13 cellular contexts compared by ENCODE assay signal in the genomic region with DNA sequence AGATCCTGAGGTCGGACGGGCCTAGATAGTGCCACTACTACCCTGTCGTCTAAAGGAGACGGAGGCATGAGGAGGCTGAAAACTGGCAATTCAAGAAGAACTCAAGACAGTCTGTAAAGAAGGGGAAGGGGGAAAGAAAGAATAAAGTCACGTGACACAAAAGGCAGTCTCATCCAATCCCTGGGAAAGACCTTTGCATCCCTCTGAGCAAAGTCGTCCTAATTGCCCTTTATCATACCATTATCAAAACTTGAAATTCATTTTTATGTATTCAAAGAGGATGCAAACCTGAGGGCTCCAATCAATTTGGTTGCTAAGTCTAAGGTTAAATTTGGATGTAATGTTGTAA. TPM values are rescaled to one million over a fixed set of nuclear protein-coding genes. Genes with fewer than 3 reads are reported as not detected.
DNase-seq lines count a peak whose midpoint lies in the region; ATAC-seq and TF ChIP-seq lines count a peak whose summit lies in the region.
"Had no signal": no experiment of that assay in that cellular context is flagged by ENCODE, and none has a peak within 500 bp of the region (broad histone marks: within the 10 kb centered on the region; RNA-seq: fewer than 3 reads in every experiment).

No MANE protein-coding gene starts in this region.

- no peaks in the 10 kb centered on the region for H3K9me3 ChIP-seq in OCI-LY7 (ENCODE audit: low read length)
- no peaks in the 10 kb centered on the region for H3K9me3 ChIP-seq in esophagus muscularis mucosa
- H3K9me3 ChIP-seq in gastrocnemius medialis = no peaks in the 10 kb centered on the region
- no peaks in the 10 kb centered on the region for H3K9me3 ChIP-seq in WERI-Rb-1 (ENCODE audit: severe bottlenecking)
- H3K9me3 ChIP-seq: A549, heart left ventricle had no signal

- POLR2A ChIA-PET in activated CD4-positive, alpha-beta memory T cell treated with anti-CD3 and anti-CD28 coated beads, Interleukin-2, amount 10 ng/mL, durations not matched to agents 7 days and 5 days (lab: Charles Lee) = interaction anchor here (4.6 to 7.7 kb wide), 4 partner anchors 13 to 89 kb away, joined by 33 to 299 read pairs (median 130); no protein-coding TSS in a partner anchor
- POLR2A ChIA-PET in activated CD4-positive, alpha-beta memory T cell treated with anti-CD3 and anti-CD28 coated beads for 36 hours (lab: Charles Lee) = interaction anchor here (2.9 to 3.2 kb wide), 2 partner anchors 14 to 31 kb away, joined by 12 to 49 read pairs; no protein-coding TSS in a partner anchor
- POLR2A ChIA-PET in OCI-LY7 (lab: Charles Lee) = interaction anchor here (1.1 kb wide), 1 partner anchor 12 kb away, joined by 3 read pairs; no protein-coding TSS in a partner anchor

- H3K4me3 ChIP-seq in OCI-LY7 (ENCODE audit: low read depth, low read length, poor library complexity, severe bottlenecking) = no peak overlapping the region
- H3K4me3 ChIP-seq in esophagus muscularis mucosa = peak overlapping the region in 1 of 4 donors; percentile 63
- H3K4me3 ChIP-seq in gastrocnemius medialis = peak overlapping the region in 1 of 4 donors; percentile 83
- no peak overlapping the region for H3K4me3 ChIP-seq in WERI-Rb-1 (ENCODE audit: low read depth, low read length)
- H3K4me3 ChIP-seq: A549 had no signal

- no peaks in the 10 kb centered on the region for H3K27me3 Mint-ChIP-seq in activated CD4-positive, alpha-beta memory T cell treated with anti-CD3 and anti-CD28 coated beads, Interleukin-2, amount 10 ng/mL, durations not matched to agents 7 days and 5 days
- H3K27me3 Mint-ChIP-seq in activated CD4-positive, alpha-beta memory T cell treated with anti-CD3 and anti-CD28 coated beads for 36 hours = no peaks in the 10 kb centered on the region

- H4K20me1 ChIP-seq in OCI-LY7 (ENCODE audit: insufficient read depth, low read length) = no peaks in the 10 kb centered on the region

- H2AFZ ChIP-seq in OCI-LY7 (ENCODE audit: low read length) = no peak overlapping the region

- in situ Hi-C loops in gastrocnemius medialis (cut with MboI; ENCODE audit: low sequenced_read_pairs in 4 of 4) = loop anchor here (25.0 kb wide), 3 partner anchors 177 to 898 kb away; no protein-coding TSS in a partner anchor

- no peak for DNase-seq in activated CD4-positive, alpha-beta memory T cell treated with anti-CD3 and anti-CD28 coated beads, Interleukin-2, amount 10 ng/mL, durations not matched to agents 7 days and 5 days
- DNase-seq in activated CD4-positive, alpha-beta memory T cell treated with anti-CD3 and anti-CD28 coated beads for 36 hours = no peak
- DNase-seq in OCI-LY7 (ENCODE audit: low spot score) (no peak), esophagus muscularis mucosa (ENCODE audit: extremely low spot score) (peak; percentile 75), gastrocnemius medialis (no peak), WERI-Rb-1 (no peak), GOT3 (lab: John Stamatoyannopoulos, UW) (no peak), globus pallidus (ENCODE audit: low spot score) (no peak)
- DNase-seq: DMS 273 treated with DMSO at 0.1 percent for 48 hours, heart left ventricle, KG1, NCI-H187 had no signal

- H3K36me3 ChIP-seq in OCI-LY7 (ENCODE audit: insufficient read depth, low read length) (no peaks in the 10 kb centered on the region), esophagus muscularis mucosa (peaks cover 0 to 6% (median 2%) of the 10 kb centered on the region in 4 donors), gastrocnemius medialis (no peaks in the 10 kb centered on the region), WERI-Rb-1 (no peaks in the 10 kb centered on the region)

- H3K27ac Mint-ChIP-seq in activated CD4-positive, alpha-beta memory T cell treated with anti-CD3 and anti-CD28 coated beads, Interleukin-2, amount 10 ng/mL, durations not matched to agents 7 days and 5 days = no peak overlapping the region
- H3K27ac Mint-ChIP-seq in activated CD4-positive, alpha-beta memory T cell treated with anti-CD3 and anti-CD28 coated beads for 36 hours = no peak overlapping the region

- no peaks in the 10 kb centered on the region for H3K9me3 Mint-ChIP-seq in activated CD4-positive, alpha-beta memory T cell treated with anti-CD3 and anti-CD28 coated beads, Interleukin-2, amount 10 ng/mL, durations not matched to agents 7 days and 5 days
- H3K9me3 Mint-ChIP-seq in activated CD4-positive, alpha-beta memory T cell treated with anti-CD3 and anti-CD28 coated beads for 36 hours = no peaks in the 10 kb centered on the region

- BruUV-seq in OCI-LY7 (replicated peaks; lab: Mats Ljungman, UMichigan) = no TSS peak

- TF ChIP-seq POLR2A in esophagus muscularis mucosa (IDR thresholded peaks at IDR 0.05; ENCODE audit: low read depth) = no peak
- no peak for TF ChIP-seq POLR2A in gastrocnemius medialis (IDR thresholded peaks at IDR 0.05)

- H3K4me1 ChIP-seq in OCI-LY7 (ENCODE audit: insufficient read depth, low read length, poor library complexity, severe bottlenecking) (peaks cover 17% of the 10 kb centered on the region), esophagus muscularis mucosa (peaks cover 27 to 72% (median 66%) of the 10 kb centered on the region in 4 donors), gastrocnemius medialis (peaks cover 63 to 68% of the 10 kb centered on the region in 2 donors)

- no peak for ATAC-seq in gastrocnemius medialis
- ATAC-seq: A549, heart left ventricle had no signal

- H3K4me3 Mint-ChIP-seq in activated CD4-positive, alpha-beta memory T cell treated with anti-CD3 and anti-CD28 coated beads, Interleukin-2, amount 10 ng/mL, durations not matched to agents 7 days and 5 days = peak overlapping the region; percentile 5
- H3K4me3 Mint-ChIP-seq in activated CD4-positive, alpha-beta memory T cell treated with anti-CD3 and anti-CD28 coated beads for 36 hours = no peak overlapping the region

- intact Hi-C loops in activated CD4-positive, alpha-beta memory T cell treated with anti-CD3 and anti-CD28 coated beads for 36 hours (cut with micrococcal nuclease) = loop anchor here (5.0 kb wide), 5 partner anchors 72 to 973 kb away; a partner anchor contains a TSS
- intact Hi-C loops in OCI-LY7 (cut with micrococcal nuclease; ENCODE audit: unreplicated experiment) = loop anchor here (5.0 kb wide), 1 partner anchor 973 kb away; a partner anchor contains a TSS
- intact Hi-C loops in esophagus muscularis mucosa (cut with DNase I) = loop anchor here (10.0 kb wide), 2 partner anchors 125 to 265 kb away; no protein-coding TSS in a partner anchor
- intact Hi-C loops in gastrocnemius medialis (cut with DNase I; ENCODE audit: low total_unique reads) = loop anchor here (5.0 to 10.0 kb wide), 4 partner anchors 148 to 865 kb away; a partner anchor contains a TSS

- no peak for TF ChIP-seq EP300 in esophagus muscularis mucosa (IDR thresholded peaks at IDR 0.05)

- H3K27me3 ChIP-seq in esophagus muscularis mucosa (no peaks in the 10 kb centered on the region), gastrocnemius medialis (no peaks in the 10 kb centered on the region), WERI-Rb-1 (ENCODE audit: insufficient read depth, low read depth, severe bottlenecking) (no peaks in the 10 kb centered on the region)
- H3K27me3 ChIP-seq: heart left ventricle had no signal

- H3K36me3 Mint-ChIP-seq in activated CD4-positive, alpha-beta memory T cell treated with anti-CD3 and anti-CD28 coated beads, Interleukin-2, amount 10 ng/mL, durations not matched to agents 7 days and 5 days (ENCODE audit: low read depth) = peaks cover 4% of the 10 kb centered on the region
- H3K36me3 Mint-ChIP-seq in activated CD4-positive, alpha-beta memory T cell treated with anti-CD3 and anti-CD28 coated beads for 36 hours = peaks cover 32% of the 10 kb centered on the region

- peak overlapping the region; percentile 96; the same call in 1 of the 2 replicates for H3K4me2 ChIP-seq in OCI-LY7 (ENCODE audit: low read length)

- H3K27ac ChIP-seq in OCI-LY7 (ENCODE audit: low read depth, low read length, poor library complexity, severe bottlenecking) = no peak overlapping the region
- peak overlapping the region in 1 of 4 donors; percentile 98 for H3K27ac ChIP-seq in esophagus muscularis mucosa (replicated peaks in 1 of 4)
- peak overlapping the region; percentile 95 to 99 (median 98) for H3K27ac ChIP-seq in gastrocnemius medialis
- no peak overlapping the region for H3K27ac ChIP-seq in WERI-Rb-1
- H3K27ac ChIP-seq: A549 had no signal

- H3K79me2 ChIP-seq in OCI-LY7 (ENCODE audit: insufficient read depth, low read depth, low read length) = no peaks in the 10 kb centered on the region

- peaks cover 24% of the 10 kb centered on the region for H3K4me1 Mint-ChIP-seq in activated CD4-positive, alpha-beta memory T cell treated with anti-CD3 and anti-CD28 coated beads, Interleukin-2, amount 10 ng/mL, durations not matched to agents 7 days and 5 days
- peaks cover 48% of the 10 kb centered on the region for H3K4me1 Mint-ChIP-seq in activated CD4-positive, alpha-beta memory T cell treated with anti-CD3 and anti-CD28 coated beads for 36 hours (ENCODE audit: low read depth)

- 90% methylated on average over 6 of the region's 6 CpGs for WGBS in esophagus muscularis mucosa

- TF ChIP-seq CTCF in OCI-LY7 (conservative IDR thresholded peaks at IDR 0.05; ENCODE audit: low read length) (no peak), esophagus muscularis mucosa (IDR thresholded peaks at IDR 0.05) (no peak), gastrocnemius medialis (IDR thresholded peaks at IDR 0.05 in 4 of 5, conservative IDR thresholded peaks at IDR 0.05 in 1 of 5) (no peak), WERI-Rb-1 (IDR thresholded peaks at IDR 0.05; ENCODE audit: low read depth, low read length) (no peak)

- no peaks in the 10 kb centered on the region for H3K9me2 ChIP-seq in OCI-LY7 (ENCODE audit: insufficient read depth, low read length)

- CTCF ChIA-PET in activated CD4-positive, alpha-beta memory T cell treated with anti-CD3 and anti-CD28 coated beads, Interleukin-2, amount 10 ng/mL, durations not matched to agents 7 days and 5 days (lab: Charles Lee) = interaction anchor here (2.9 to 4.8 kb wide), 3 partner anchors 29 to 261 kb away, joined by 14 to 82 read pairs (median 15); no protein-coding TSS in a partner anchor
- CTCF ChIA-PET in activated CD4-positive, alpha-beta memory T cell treated with anti-CD3 and anti-CD28 coated beads for 36 hours (lab: Charles Lee) = interaction anchor here (4.6 kb wide), 1 partner anchor 262 kb away, joined by 23 read pairs; no protein-coding TSS in a partner anchor
- CTCF ChIA-PET in OCI-LY7 (lab: Charles Lee; ENCODE audit: unreplicated experiment) = no interaction called here

RNA-seq across cellular contexts. Expression of a gene that starts 2.2 kb away (rescaled TPM):
- 10 to 100 TPM; 18.8 to 20.5 TPM for total RNA-seq in activated CD4-positive, alpha-beta memory T cell treated with anti-CD3 and anti-CD28 coated beads, Interleukin-2, amount 10 ng/mL, durations not matched to agents 7 days and 5 days
- 1 to 10 TPM; 8.8 to 8.9 TPM for total RNA-seq in activated CD4-positive, alpha-beta memory T cell treated with anti-CD3 and anti-CD28 coated beads for 36 hours
- 2.0 and 4.4 TPM in 2 replicates for total RNA-seq in OCI-LY7 (2014; rRNA removed; shearing (Covaris generic))
- total RNA-seq in OCI-LY7 (2022) (2.6 and 3.7 TPM in 2 replicates), esophagus muscularis mucosa (10 to 100 TPM in 2 of 4 donors, 1 to 10 TPM in 2; 5.5 to 13.1 (median 8.6) TPM), gastrocnemius medialis (1 to 10 TPM; 2.9 to 7.0 (median 5.9) TPM)

Comparison
In these comparisons a context has a peak if more than half of its experiments do, and no peak if none do; other contexts are left out.
1. H3K27ac ChIP-seq: peak in gastrocnemius medialis (4 of 4); none in OCI-LY7 (single experiment) and WERI-Rb-1 (single experiment).